ENCODE assay signal across 17 cellular contexts in the genomic region with DNA sequence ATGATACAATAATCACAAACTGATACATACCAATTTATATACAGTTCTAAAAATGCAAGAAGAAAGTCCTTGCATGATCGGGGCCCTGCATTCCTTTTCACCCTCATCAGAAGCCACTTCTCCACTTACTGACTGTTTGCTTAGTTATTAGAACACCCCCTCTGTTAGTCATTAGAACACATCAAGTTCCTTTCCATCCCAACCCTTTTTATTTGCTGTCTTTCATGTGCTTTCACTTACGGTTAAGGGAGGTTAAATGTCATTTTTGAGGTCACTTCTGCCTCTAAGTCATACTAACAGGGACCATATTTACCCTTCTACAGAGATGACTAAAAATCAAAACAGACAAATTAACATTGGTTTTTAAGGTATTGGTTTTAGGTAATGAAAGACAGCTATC.
"Had no signal": no experiment of that assay in that cellular context is flagged by ENCODE, and none has a peak within 500 bp of the region (broad histone marks: within the 10 kb centered on the region; RNA-seq: fewer than 3 reads in every experiment).

No MANE protein-coding gene starts in this region.

- H3K27me3 ChIP-seq: adrenal gland, foreskin keratinocyte, testis, upper lobe of left lung had no signal

- ATAC-seq: activated naive CD4-positive, alpha-beta T cell treated with anti-CD3 and anti-CD28 coated beads, Interleukin-2, amount 50 U/mL, for 72 hours; foreskin keratinocyte; stimulated activated naive CD8-positive, alpha-beta T cell treated with anti-CD3 and anti-CD28 coated beads, Interleukin-15, amount 100 ng/mL, for 72 hours had no signal

- H3K4me3 ChIP-seq: adrenal gland, left ventricle myocardium inferior, testis, upper lobe of left lung had no signal

- FAIRE-seq: kidney, TTC549 had no signal

- H3K4me1 ChIP-seq: adrenal gland, foreskin keratinocyte, left ventricle myocardium inferior, testis, upper lobe of left lung had no signal

- H3K27ac ChIP-seq: adrenal gland, epithelial cell of prostate, foreskin keratinocyte, left ventricle myocardium inferior, testis, upper lobe of left lung had no signal

- DNase-seq: activated CD4-positive, alpha-beta T cell treated with anti-CD3 and anti-CD28 coated beads, Interleukin-2, amount 50 U/mL, for 4 hours; activated gamma-delta T cell; adrenal gland; foreskin keratinocyte; head of caudate nucleus; kidney; left ventricle myocardium inferior; nephron progenitor cell; nucleus accumbens; retina; stimulated activated CD4-positive, alpha-beta T cell treated with anti-CD3 and anti-CD28 coated beads, Interleukin-2, amount 100 ng/mL, for 24 hours; stimulated activated naive CD8-positive, alpha-beta T cell treated with anti-CD3 and anti-CD28 coated beads, Interleukin-15, amount 100 ng/mL, for 72 hours; testis; upper lobe of left lung had no signal

- H3K36me3 ChIP-seq: adrenal gland, left ventricle myocardium inferior, upper lobe of left lung had no signal

- H3K9me3 ChIP-seq: adrenal gland, testis, upper lobe of left lung had no signal
